In genomic region chr10:98041352-98042043, GRCh38 we compare ENCODE assay signal across 9 cellular contexts. TPM values are rescaled to one million over a fixed set of nuclear protein-coding genes. Genes with fewer than 3 reads are reported as not detected.
DNase-seq lines count a peak whose midpoint lies in the region; ATAC-seq and TF ChIP-seq lines count a peak whose summit lies in the region.
"Had no signal": no experiment of that assay in that cellular context is flagged by ENCODE, and none has a peak within 500 bp of the region (broad histone marks: within the 10 kb centered on the region; RNA-seq: fewer than 3 reads in every experiment).

No MANE protein-coding gene starts in this region.

- no peak overlapping the region for H3K27ac ChIP-seq in CD4-positive, CD25-positive, alpha-beta regulatory T cell (ENCODE audit: insufficient read depth, low read length, poor library complexity, severe bottlenecking)
- H3K27ac ChIP-seq in parathyroid adenoma: no peak overlapping the region
- H3K27ac ChIP-seq: skin epidermis had no signal

- no peak overlapping the region for H2AFZ ChIP-seq in parathyroid adenoma

- ATAC-seq in CD4-positive, CD25-positive, alpha-beta regulatory T cell (ENCODE audit: low read depth in 2 of 2): no peak
- peak; percentile 51 for ATAC-seq in GM21447 (IDR thresholded peaks at IDR 0.05; ENCODE audit: unreplicated experiment)
- ATAC-seq in activated T-cell treated with anti-CD3 and anti-CD28 coated beads, Interleukin-2, amount 50 U/mL, for 72 hours (replicated peaks in 1 of 2): peak in 1 of 2 donors; percentile 27
- no peak for ATAC-seq in HG02840 (IDR thresholded peaks at IDR 0.05; ENCODE audit: low FRiP score, unreplicated experiment)
- ATAC-seq in HG03354 (IDR thresholded peaks at IDR 0.05; ENCODE audit: poor library complexity, severe bottlenecking, unreplicated experiment): no peak

- no peaks in the 10 kb centered on the region for H3K4me1 ChIP-seq in CD4-positive, CD25-positive, alpha-beta regulatory T cell (ENCODE audit: control insufficient read depth, insufficient read depth, low read length, poor library complexity, severe bottlenecking)
- peaks cover 5% of the 10 kb centered on the region for H3K4me1 ChIP-seq in parathyroid adenoma

- H3K36me3 ChIP-seq in CD4-positive, CD25-positive, alpha-beta regulatory T cell (ENCODE audit: control insufficient read depth, insufficient read depth, low read length): no peaks in the 10 kb centered on the region
- no peaks in the 10 kb centered on the region for H3K36me3 ChIP-seq in parathyroid adenoma (ENCODE audit: control insufficient read depth, insufficient read depth, low read length)

- peaks cover 27% of the 10 kb centered on the region for H3K27me3 ChIP-seq in CD4-positive, CD25-positive, alpha-beta regulatory T cell (ENCODE audit: control insufficient read depth, insufficient read depth, low read length)
- H3K27me3 ChIP-seq in parathyroid adenoma (ENCODE audit: control insufficient read depth, insufficient read depth, low read length): no peaks in the 10 kb centered on the region

- no peaks in the 10 kb centered on the region for H3K9me3 ChIP-seq in CD4-positive, CD25-positive, alpha-beta regulatory T cell (ENCODE audit: control insufficient read depth in 2 of 2, low read length in 2 of 2)
- H3K9me3 ChIP-seq in parathyroid adenoma (ENCODE audit: control insufficient read depth, low read length): no peaks in the 10 kb centered on the region

- H3K27me3 Mint-ChIP-seq in CD4-positive, CD25-positive, alpha-beta regulatory T cell: peaks cover 68% of the 10 kb centered on the region
- H3K27me3 Mint-ChIP-seq in activated T-cell treated with anti-CD3 and anti-CD28 coated beads, Interleukin-2, amount 50 U/mL, for 72 hours (ENCODE audit: low read depth): peaks cover 80% of the 10 kb centered on the region

- H3K4me1 Mint-ChIP-seq in CD4-positive, CD25-positive, alpha-beta regulatory T cell: peaks cover 0 to 4% (median under 1%) of the 10 kb centered on the region in 4 donors
- peaks cover 7% of the 10 kb centered on the region for H3K4me1 Mint-ChIP-seq in activated T-cell treated with anti-CD3 and anti-CD28 coated beads, Interleukin-2, amount 50 U/mL, for 72 hours (ENCODE audit: low read depth)

- TF ChIP-seq CTCF in parathyroid adenoma (IDR thresholded peaks at IDR 0.05): peak; percentile 75

- peak in 2 of 3 donors; percentile 11 to 53 for DNase-seq in CD4-positive, CD25-positive, alpha-beta regulatory T cell
- peak; percentile 4 for DNase-seq in NCI-H748 treated with DMSO at 0.1 percent for 48 hours (lab: John Stamatoyannopoulos, UW)
- DNase-seq in activated T-cell treated with anti-CD3 and anti-CD28 coated beads, Interleukin-2, amount 50 U/mL, for 72 hours: peak; percentile 55 to 57
- DNase-seq in foreskin melanocyte: peak; percentile 58

- no peaks in the 10 kb centered on the region for H3K9me3 Mint-ChIP-seq in CD4-positive, CD25-positive, alpha-beta regulatory T cell
- H3K9me3 Mint-ChIP-seq in activated T-cell treated with anti-CD3 and anti-CD28 coated beads, Interleukin-2, amount 50 U/mL, for 72 hours: no peaks in the 10 kb centered on the region

- H3K4me3 ChIP-seq in CD4-positive, CD25-positive, alpha-beta regulatory T cell (ENCODE audit: low read depth, low read length): no peak overlapping the region
- no peak overlapping the region for H3K4me3 ChIP-seq in parathyroid adenoma (ENCODE audit: low read depth, low read length)
- H3K4me3 ChIP-seq: skin epidermis had no signal

- no peak overlapping the region for H3K4me2 ChIP-seq in parathyroid adenoma (ENCODE audit: low read length)

- H3K79me2 ChIP-seq in parathyroid adenoma: no peaks in the 10 kb centered on the region

- no peaks in the 10 kb centered on the region for H3K36me3 Mint-ChIP-seq in CD4-positive, CD25-positive, alpha-beta regulatory T cell
- H3K36me3 Mint-ChIP-seq in activated T-cell treated with anti-CD3 and anti-CD28 coated beads, Interleukin-2, amount 50 U/mL, for 72 hours (ENCODE audit: insufficient read depth in 2 of 2): no peaks in the 10 kb centered on the region

- H3K27ac Mint-ChIP-seq in CD4-positive, CD25-positive, alpha-beta regulatory T cell: no peak overlapping the region
- no peak overlapping the region for H3K27ac Mint-ChIP-seq in activated T-cell treated with anti-CD3 and anti-CD28 coated beads, Interleukin-2, amount 50 U/mL, for 72 hours

- H3K4me3 Mint-ChIP-seq in CD4-positive, CD25-positive, alpha-beta regulatory T cell: no peak overlapping the region
- no peak overlapping the region for H3K4me3 Mint-ChIP-seq in activated T-cell treated with anti-CD3 and anti-CD28 coated beads, Interleukin-2, amount 50 U/mL, for 72 hours

- no peak overlapping the region for H3K9ac ChIP-seq in parathyroid adenoma

RNA-seq across cellular contexts. Expression of gene CRTAC1, which starts 11.1 kb away (rescaled TPM):
- total RNA-seq in CD4-positive, CD25-positive, alpha-beta regulatory T cell: not detected
- not detected for polyA plus RNA-seq in CD4-positive, CD25-positive, alpha-beta regulatory T cell
- total RNA-seq in activated T-cell treated with anti-CD3 and anti-CD28 coated beads, Interleukin-2, amount 50 U/mL, for 72 hours: not detected

Comparison
In these comparisons a context has a peak if more than half of its experiments do, and no peak if none do; other contexts are left out.
1. DNase-seq: peak in every context shown above with its lines; median percentile 58 in foreskin melanocyte; 56 in activated T-cell treated with anti-CD3 and anti-CD28 coated beads, Interleukin-2, amount 50 U/mL, for 72 hours; 32 in CD4-positive, CD25-positive, alpha-beta regulatory T cell; 4 in NCI-H748 treated with DMSO at 0.1 percent for 48 hours.